19 cellular contexts compared by ENCODE assay signal in the genomic region with DNA sequence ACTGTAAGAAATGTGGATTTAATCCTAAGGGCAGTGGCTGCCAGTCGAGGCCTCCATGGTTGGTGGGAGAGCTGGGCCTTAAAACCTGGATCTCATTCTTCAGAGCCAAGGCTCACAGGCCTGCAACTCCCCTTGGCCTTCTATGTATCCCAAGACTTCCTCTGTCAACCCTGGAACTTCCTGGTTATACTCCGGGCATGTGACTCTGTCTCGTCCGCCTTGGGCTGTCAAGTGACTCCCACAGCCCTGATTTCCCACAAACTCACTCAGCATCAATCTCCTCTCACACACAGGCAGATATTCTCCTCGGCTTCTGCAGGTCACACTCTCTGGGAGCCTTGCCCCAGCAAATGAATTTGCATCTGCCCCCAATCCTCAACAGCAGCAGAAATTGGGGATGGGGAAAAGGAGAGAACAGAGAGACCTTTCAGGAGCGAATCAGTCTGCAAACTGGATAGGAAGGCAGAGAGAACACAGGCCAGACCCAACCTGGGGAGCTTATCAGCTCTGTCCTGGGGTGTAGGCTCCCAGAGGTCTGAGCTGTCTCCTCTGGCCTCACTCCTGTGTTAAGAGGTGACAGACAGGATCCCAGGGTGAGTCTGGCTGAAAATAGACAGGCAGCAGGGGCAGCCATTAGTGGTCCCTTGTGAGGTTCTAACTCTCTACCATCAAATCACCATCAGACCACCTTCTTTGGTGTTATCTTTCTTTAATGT. TPM values are rescaled to one million over a fixed set of nuclear protein-coding genes. Genes with fewer than 3 reads are reported as not detected.
DNase-seq lines count a peak whose midpoint lies in the region; ATAC-seq and TF ChIP-seq lines count a peak whose summit lies in the region.
"Had no signal": no experiment of that assay in that cellular context is flagged by ENCODE, and none has a peak within 500 bp of the region (broad histone marks: within the 10 kb centered on the region; RNA-seq: fewer than 3 reads in every experiment).

No MANE protein-coding gene starts in this region.

- ATAC-seq in CD4-positive, CD25-positive, alpha-beta regulatory T cell (ENCODE audit: low read depth in 2 of 2): no peak
- ATAC-seq in Panc1 (peak; percentile 44), left ventricle myocardium superior (peak; percentile 53)
- ATAC-seq: activated CD8-positive, alpha-beta T cell treated with anti-CD3 and anti-CD28 coated beads for 36 hours; activated T-cell treated with anti-CD3 and anti-CD28 coated beads, Interleukin-2, amount 50 U/mL, for 72 hours; body of pancreas; esophagus mucosa had no signal

- H3K9ac ChIP-seq in skeletal muscle tissue (ENCODE audit: low read depth in 1 of 3, low read length in 3 of 3): no peak overlapping the region

- no peaks in the 10 kb centered on the region for H3K27me3 ChIP-seq in CD4-positive, CD25-positive, alpha-beta regulatory T cell (ENCODE audit: control insufficient read depth, insufficient read depth, low read length)
- no peaks in the 10 kb centered on the region for H3K27me3 ChIP-seq in Panc1 (ENCODE audit: control insufficient read depth, insufficient read depth, low read length)
- H3K27me3 ChIP-seq in skeletal muscle tissue (ENCODE audit: control insufficient read depth in 3 of 3, insufficient read depth in 3 of 3, low read length in 3 of 3): peaks cover 0 to 2% (median 0%) of the 10 kb centered on the region in 3 donors
- H3K27me3 ChIP-seq in dorsolateral prefrontal cortex: no peaks in the 10 kb centered on the region
- H3K27me3 ChIP-seq: body of pancreas, Peyer's patch had no signal

- in situ Hi-C loops in Panc1 (cut with HindIII; ENCODE audit: low pct_unique_long_range_greater_than_20kb, low sequenced_read_pairs): no loop called here

- H3K36me3 Mint-ChIP-seq in CD4-positive, CD25-positive, alpha-beta regulatory T cell: no peaks in the 10 kb centered on the region
- H3K36me3 Mint-ChIP-seq: memory B cell had no signal

- no peak for DNase-seq in CD4-positive, CD25-positive, alpha-beta regulatory T cell
- no peak for DNase-seq in Panc1 (ENCODE audit: low read depth, low spot score)
- no peak for DNase-seq in left ventricle myocardium superior
- no peak for DNase-seq in dorsolateral prefrontal cortex
- DNase-seq in iPS-NIHi11 (ENCODE audit: low spot score): no peak
- no peak for DNase-seq in NCI-H2227 treated with DMSO at 0.1 percent for 48 hours (lab: John Stamatoyannopoulos, UW)
- no peak for DNase-seq in activated CD4-positive, alpha-beta T cell treated with anti-CD3 and anti-CD28 coated beads for 4 hours
- DNase-seq: activated CD8-positive, alpha-beta T cell treated with anti-CD3 and anti-CD28 coated beads for 36 hours; activated T-cell treated with anti-CD3 and anti-CD28 coated beads, Interleukin-2, amount 50 U/mL, for 72 hours; GF-D8; NCI-H1092; stimulated activated CD4-positive, alpha-beta T cell treated with anti-CD3 and anti-CD28 coated beads, Interleukin-2, amount 100 ng/mL, for 24 hours had no signal

- no TSS peak for BruUV-seq in Panc1 (replicated peaks; lab: Mats Ljungman, UMichigan)

- intact Hi-C loops in Panc1 (cut with micrococcal nuclease; ENCODE audit: unreplicated experiment): no loop called here
- intact Hi-C loops in left ventricle myocardium superior (cut with micrococcal nuclease): no loop called here
- intact Hi-C loops in dorsolateral prefrontal cortex (cut with DNase I): no loop called here

- H3K4me1 Mint-ChIP-seq in CD4-positive, CD25-positive, alpha-beta regulatory T cell: peaks cover 0 to 8% (median 5%) of the 10 kb centered on the region in 4 donors

- H3K4me1 ChIP-seq in CD4-positive, CD25-positive, alpha-beta regulatory T cell (ENCODE audit: control insufficient read depth, insufficient read depth, low read length, poor library complexity, severe bottlenecking): no peaks in the 10 kb centered on the region
- H3K4me1 ChIP-seq in Panc1 (ENCODE audit: control insufficient read depth, insufficient read depth, low read length) (0 out of 2 replicates have a peak, but pooled peaks cover 2% of the 10 kb centered on the region), skeletal muscle tissue (ENCODE audit: control insufficient read depth in 3 of 3, insufficient read depth in 3 of 3, low read length in 3 of 3) (peaks cover 5 to 14% (median 8%) of the 10 kb centered on the region in 3 donors)
- H3K4me1 ChIP-seq: body of pancreas, Peyer's patch had no signal

- H3K27me3 Mint-ChIP-seq in CD4-positive, CD25-positive, alpha-beta regulatory T cell: no peaks in the 10 kb centered on the region
- H3K27me3 Mint-ChIP-seq: activated CD8-positive, alpha-beta T cell treated with anti-CD3 and anti-CD28 coated beads for 36 hours; activated naive CD8-positive, alpha-beta T cell; IgD-negative memory B cell; memory B cell had no signal

- H3K36me3 ChIP-seq in CD4-positive, CD25-positive, alpha-beta regulatory T cell (ENCODE audit: control insufficient read depth, insufficient read depth, low read length): no peaks in the 10 kb centered on the region
- H3K36me3 ChIP-seq in Panc1 (ENCODE audit: control insufficient read depth, insufficient read depth, low read length): no peaks in the 10 kb centered on the region
- no peaks in the 10 kb centered on the region for H3K36me3 ChIP-seq in skeletal muscle tissue (ENCODE audit: control insufficient read depth in 3 of 3, insufficient read depth in 3 of 3, low read length in 3 of 3)
- H3K36me3 ChIP-seq: Peyer's patch had no signal

- no peak for TF ChIP-seq CTCF in Panc1 (IDR thresholded peaks at IDR 0.05)
- TF ChIP-seq CTCF in dorsolateral prefrontal cortex (IDR thresholded peaks at IDR 0.05 in 54 of 56, conservative IDR thresholded peaks at IDR 0.05 in 2 of 56; ENCODE audit: low read depth in 1 of 56, partially characterized antibody in 56 of 56): no peak

- H3K9me3 Mint-ChIP-seq in CD4-positive, CD25-positive, alpha-beta regulatory T cell: peaks cover 0 to 2% (median 0%) of the 10 kb centered on the region in 7 donors
- H3K9me3 Mint-ChIP-seq: memory B cell had no signal

- CTCF ChIA-PET in Panc1 (lab: Charles Lee): no interaction called here

- no peaks in the 10 kb centered on the region for H3K9me3 ChIP-seq in CD4-positive, CD25-positive, alpha-beta regulatory T cell (ENCODE audit: control insufficient read depth in 2 of 2, low read length in 2 of 2)
- no peaks in the 10 kb centered on the region for H3K9me3 ChIP-seq in Panc1 (ENCODE audit: control insufficient read depth, insufficient read depth, low read depth, low read length)
- no peaks in the 10 kb centered on the region for H3K9me3 ChIP-seq in skeletal muscle tissue (ENCODE audit: control insufficient read depth in 3 of 3, low read length in 3 of 3)
- H3K9me3 ChIP-seq: body of pancreas, Peyer's patch had no signal

- H3K27ac Mint-ChIP-seq in CD4-positive, CD25-positive, alpha-beta regulatory T cell: peak overlapping the region in 2 of 3 donors; percentile 47 to 67
- H3K27ac Mint-ChIP-seq: activated CD8-positive, alpha-beta T cell treated with anti-CD3 and anti-CD28 coated beads for 36 hours; activated naive CD8-positive, alpha-beta T cell; activated T-cell treated with anti-CD3 and anti-CD28 coated beads, Interleukin-2, amount 50 U/mL, for 72 hours; IgD-negative memory B cell; memory B cell had no signal

- H3K4me3 Mint-ChIP-seq in CD4-positive, CD25-positive, alpha-beta regulatory T cell: no peak overlapping the region
- H3K4me3 Mint-ChIP-seq: activated CD8-positive, alpha-beta T cell treated with anti-CD3 and anti-CD28 coated beads for 36 hours; activated naive CD8-positive, alpha-beta T cell; activated T-cell treated with anti-CD3 and anti-CD28 coated beads, Interleukin-2, amount 50 U/mL, for 72 hours; IgD-negative memory B cell; memory B cell had no signal

- H3K4me3 ChIP-seq in CD4-positive, CD25-positive, alpha-beta regulatory T cell (ENCODE audit: low read depth, low read length): no peak overlapping the region
- H3K4me3 ChIP-seq in Panc1 (ENCODE audit: low read depth in 2 of 2, low read length in 2 of 2): no peak overlapping the region
- H3K4me3 ChIP-seq in skeletal muscle tissue (ENCODE audit: low read length in 3 of 3): no peak overlapping the region
- no peak overlapping the region for H3K4me3 ChIP-seq in dorsolateral prefrontal cortex
- H3K4me3 ChIP-seq: body of pancreas, Peyer's patch had no signal

- H3K27ac ChIP-seq in CD4-positive, CD25-positive, alpha-beta regulatory T cell (ENCODE audit: insufficient read depth, low read length, poor library complexity, severe bottlenecking): no peak overlapping the region
- H3K27ac ChIP-seq in Panc1 (ENCODE audit: low read length): peak overlapping the region; percentile 23; the same call in 1 of the 2 replicates
- peak overlapping the region; percentile 25 for H3K27ac ChIP-seq in skeletal muscle tissue (ENCODE audit: low read depth, low read length)
- no peak overlapping the region for H3K27ac ChIP-seq in dorsolateral prefrontal cortex
- H3K27ac ChIP-seq: Peyer's patch had no signal

- POLR2A ChIA-PET in Panc1 (lab: Charles Lee): no interaction called here

RNA-seq across cellular contexts. Expression of gene PREX1, which starts 30.4 kb away (rescaled TPM):
- 264 TPM for total RNA-seq in CD4-positive, CD25-positive, alpha-beta regulatory T cell
- 10 to 100 TPM; 40.8 to 58.5 (median 50.1) TPM for polyA plus RNA-seq in CD4-positive, CD25-positive, alpha-beta regulatory T cell
- total RNA-seq in Panc1 (2021; ENCODE audit: unreplicated experiment): 20.0 TPM
- polyA plus RNA-seq in Panc1 (2012; ENCODE audit: insufficient read length): 18.5 TPM
- 8.3 TPM for total RNA-seq in left ventricle myocardium superior
- total RNA-seq in skeletal muscle tissue: 20.4 TPM
- 100 to 1,000 TPM in 76 of 120 experiments, 10 to 100 TPM in 44; 59.8 to 448 (median 117) TPM for total RNA-seq in dorsolateral prefrontal cortex

Comparison
In these comparisons a context has a peak if more than half of its experiments do, and no peak if none do; other contexts are left out.
1. ATAC-seq: peak in Panc1 (single experiment) and left ventricle myocardium superior (single experiment); none in CD4-positive, CD25-positive, alpha-beta regulatory T cell (0 of 2).
2. H3K27ac ChIP-seq: peak in Panc1 (single experiment) and skeletal muscle tissue (single experiment); none in CD4-positive, CD25-positive, alpha-beta regulatory T cell (single experiment) and dorsolateral prefrontal cortex (0 of 59).